ENCODE assay signal across 1 cellular context in the genomic region with DNA sequence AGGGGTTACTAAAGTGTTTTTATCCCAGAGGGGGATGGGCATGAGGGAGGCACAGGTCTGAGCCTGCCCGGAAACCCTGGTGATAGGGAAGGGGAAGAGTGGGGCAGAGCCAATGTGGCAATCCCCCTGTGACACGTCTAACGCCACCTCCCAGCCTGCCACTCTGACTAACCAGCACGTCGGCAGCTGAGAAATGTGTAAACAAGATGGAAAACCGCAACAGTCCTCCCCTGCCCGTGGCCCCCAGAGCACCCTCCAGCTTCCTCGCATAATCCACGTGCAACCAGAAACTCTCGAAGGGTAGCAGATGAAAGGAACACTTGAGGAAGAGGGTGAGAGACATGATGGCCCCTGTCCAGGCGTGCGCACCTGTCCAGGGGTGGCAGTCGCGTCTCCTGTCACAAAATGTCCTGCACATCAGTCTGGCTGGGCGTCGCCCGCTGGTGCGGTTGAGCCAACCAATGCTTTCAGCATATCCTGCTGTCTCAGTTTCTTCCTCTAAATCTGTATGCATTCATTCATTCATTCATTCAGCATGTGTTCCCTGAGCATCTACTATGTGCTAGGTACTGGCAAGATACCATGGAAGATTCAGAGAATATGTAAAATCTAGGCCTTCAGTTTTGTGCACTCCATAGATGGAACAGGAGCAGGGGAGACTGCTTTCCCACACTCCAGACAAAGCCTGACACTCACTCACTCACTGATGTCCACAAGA.
TF ChIP-seq lines count a peak whose summit lies in the region.

No MANE protein-coding gene starts in this region.

TF ChIP-seq in HepG2, 621 proteins besides CTCF, POLR2A, EP300 and RAD21 (continued from another document and continues in another):
- TF ChIP-seq, protein P1, sequence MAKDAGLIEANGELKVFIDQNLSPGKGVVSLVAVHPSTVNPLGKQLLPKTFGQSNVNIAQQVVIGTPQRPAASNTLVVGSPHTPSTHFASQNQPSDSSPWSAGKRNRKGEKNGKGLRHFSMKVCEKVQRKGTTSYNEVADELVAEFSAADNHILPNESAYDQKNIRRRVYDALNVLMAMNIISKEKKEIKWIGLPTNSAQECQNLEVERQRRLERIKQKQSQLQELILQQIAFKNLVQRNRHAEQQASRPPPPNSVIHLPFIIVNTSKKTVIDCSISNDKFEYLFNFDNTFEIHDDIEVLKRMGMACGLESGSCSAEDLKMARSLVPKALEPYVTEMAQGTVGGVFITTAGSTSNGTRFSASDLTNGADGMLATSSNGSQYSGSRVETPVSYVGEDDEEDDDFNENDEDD (CRISPR knock-in tag; IDR thresholded peaks at IDR 0.05; ENCODE audit: borderline replicate concordance) = no peak
- TF ChIP-seq PAXIP1 (CRISPR knock-in tag; conservative IDR thresholded peaks at IDR 0.05) (no peak), KDM3A (CRISPR knock-in tag; IDR thresholded peaks at IDR 0.05; ENCODE audit: low read depth) (no peak), RFXANK (CRISPR knock-in tag; IDR thresholded peaks at IDR 0.05) (no peak), REPIN1 (CRISPR knock-in tag; IDR thresholded peaks at IDR 0.05; ENCODE audit: borderline replicate concordance, low read depth) (no peak), KLF9 (CRISPR knock-in tag; IDR thresholded peaks at IDR 0.05; ENCODE audit: low read depth) (no peak), ELF1 (CRISPR knock-in tag; IDR thresholded peaks at IDR 0.05) (no peak), SIX4 (CRISPR knock-in tag; IDR thresholded peaks at IDR 0.05) (no peak), ZNF264 (CRISPR knock-in tag; IDR thresholded peaks at IDR 0.05) (no peak), EEA1 (CRISPR knock-in tag; IDR thresholded peaks at IDR 0.05; ENCODE audit: borderline replicate concordance) (no peak), SNAPC2 (CRISPR knock-in tag; IDR thresholded peaks at IDR 0.05) (no peak), ZBTB49 (CRISPR knock-in tag; IDR thresholded peaks at IDR 0.05; ENCODE audit: borderline replicate concordance) (no peak), ZNF468 (CRISPR knock-in tag; IDR thresholded peaks at IDR 0.05) (no peak), PAWR (CRISPR knock-in tag; IDR thresholded peaks at IDR 0.05; ENCODE audit: borderline replicate concordance) (no peak), SATB2 (CRISPR knock-in tag; IDR thresholded peaks at IDR 0.05) (no peak), POLR2G (IDR thresholded peaks at IDR 0.05; ENCODE audit: low read depth, low read length) (no peak), SOX5 (CRISPR knock-in tag; IDR thresholded peaks at IDR 0.05; ENCODE audit: borderline replicate concordance) (no peak), ZNF615 (CRISPR knock-in tag; IDR thresholded peaks at IDR 0.05; ENCODE audit: borderline replicate concordance) (no peak), KAT7 (CRISPR knock-in tag; IDR thresholded peaks at IDR 0.05; ENCODE audit: borderline replicate concordance) (no peak), TCF7 (IDR thresholded peaks at IDR 0.05; ENCODE audit: low read depth) (no peak), KLF15 (CRISPR knock-in tag; IDR thresholded peaks at IDR 0.05; ENCODE audit: borderline replicate concordance) (no peak), KLF6 (CRISPR knock-in tag; IDR thresholded peaks at IDR 0.05) (no peak), ZNF570 (CRISPR knock-in tag; IDR thresholded peaks at IDR 0.05; ENCODE audit: borderline replicate concordance) (no peak), ZFX (CRISPR knock-in tag; IDR thresholded peaks at IDR 0.05; ENCODE audit: low read depth) (no peak), TFAP4 (IDR thresholded peaks at IDR 0.05; ENCODE audit: borderline replicate concordance, low read depth) (peak; percentile 69; the same call in 1 of the 2 replicates), ZNF343 (CRISPR knock-in tag; IDR thresholded peaks at IDR 0.05) (no peak), BORCS8-MEF2B (CRISPR knock-in tag; IDR thresholded peaks at IDR 0.05) (no peak), ZNF83 (CRISPR knock-in tag; IDR thresholded peaks at IDR 0.05; ENCODE audit: borderline replicate concordance) (no peak), TEAD3 (CRISPR knock-in tag; optimal IDR thresholded peaks at IDR 0.05; ENCODE audit: borderline replicate concordance) (peak; percentile 22), ZNF770 (CRISPR knock-in tag; IDR thresholded peaks at IDR 0.05) (no peak)
- TF ChIP-seq, protein P2, sequence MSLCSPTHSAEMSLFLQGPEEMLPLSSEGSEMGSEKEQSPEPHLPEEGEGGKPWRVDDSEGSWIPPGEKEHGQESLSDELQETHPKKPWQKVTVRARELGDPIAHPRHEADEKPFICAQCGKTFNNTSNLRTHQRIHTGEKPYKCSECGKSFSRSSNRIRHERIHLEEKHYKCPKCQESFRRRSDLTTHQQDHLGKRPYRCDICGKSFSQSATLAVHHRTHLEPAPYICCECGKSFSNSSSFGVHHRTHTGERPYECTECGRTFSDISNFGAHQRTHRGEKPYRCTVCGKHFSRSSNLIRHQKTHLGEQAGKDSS (CRISPR knock-in tag; IDR thresholded peaks at IDR 0.05; ENCODE audit: borderline replicate concordance, low read depth) = no peak
- TF ChIP-seq, protein P3, sequence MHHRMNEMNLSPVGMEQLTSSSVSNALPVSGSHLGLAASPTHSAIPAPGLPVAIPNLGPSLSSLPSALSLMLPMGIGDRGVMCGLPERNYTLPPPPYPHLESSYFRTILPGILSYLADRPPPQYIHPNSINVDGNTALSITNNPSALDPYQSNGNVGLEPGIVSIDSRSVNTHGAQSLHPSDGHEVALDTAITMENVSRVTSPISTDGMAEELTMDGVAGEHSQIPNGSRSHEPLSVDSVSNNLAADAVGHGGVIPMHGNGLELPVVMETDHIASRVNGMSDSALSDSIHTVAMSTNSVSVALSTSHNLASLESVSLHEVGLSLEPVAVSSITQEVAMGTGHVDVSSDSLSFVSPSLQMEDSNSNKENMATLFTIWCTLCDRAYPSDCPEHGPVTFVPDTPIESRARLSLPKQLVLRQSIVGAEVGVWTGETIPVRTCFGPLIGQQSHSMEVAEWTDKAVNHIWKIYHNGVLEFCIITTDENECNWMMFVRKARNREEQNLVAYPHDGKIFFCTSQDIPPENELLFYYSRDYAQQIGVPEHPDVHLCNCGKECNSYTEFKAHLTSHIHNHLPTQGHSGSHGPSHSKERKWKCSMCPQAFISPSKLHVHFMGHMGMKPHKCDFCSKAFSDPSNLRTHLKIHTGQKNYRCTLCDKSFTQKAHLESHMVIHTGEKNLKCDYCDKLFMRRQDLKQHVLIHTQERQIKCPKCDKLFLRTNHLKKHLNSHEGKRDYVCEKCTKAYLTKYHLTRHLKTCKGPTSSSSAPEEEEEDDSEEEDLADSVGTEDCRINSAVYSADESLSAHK (CRISPR knock-in tag; IDR thresholded peaks at IDR 0.05; ENCODE audit: borderline replicate concordance) = no peak
- TF ChIP-seq, protein P4, sequence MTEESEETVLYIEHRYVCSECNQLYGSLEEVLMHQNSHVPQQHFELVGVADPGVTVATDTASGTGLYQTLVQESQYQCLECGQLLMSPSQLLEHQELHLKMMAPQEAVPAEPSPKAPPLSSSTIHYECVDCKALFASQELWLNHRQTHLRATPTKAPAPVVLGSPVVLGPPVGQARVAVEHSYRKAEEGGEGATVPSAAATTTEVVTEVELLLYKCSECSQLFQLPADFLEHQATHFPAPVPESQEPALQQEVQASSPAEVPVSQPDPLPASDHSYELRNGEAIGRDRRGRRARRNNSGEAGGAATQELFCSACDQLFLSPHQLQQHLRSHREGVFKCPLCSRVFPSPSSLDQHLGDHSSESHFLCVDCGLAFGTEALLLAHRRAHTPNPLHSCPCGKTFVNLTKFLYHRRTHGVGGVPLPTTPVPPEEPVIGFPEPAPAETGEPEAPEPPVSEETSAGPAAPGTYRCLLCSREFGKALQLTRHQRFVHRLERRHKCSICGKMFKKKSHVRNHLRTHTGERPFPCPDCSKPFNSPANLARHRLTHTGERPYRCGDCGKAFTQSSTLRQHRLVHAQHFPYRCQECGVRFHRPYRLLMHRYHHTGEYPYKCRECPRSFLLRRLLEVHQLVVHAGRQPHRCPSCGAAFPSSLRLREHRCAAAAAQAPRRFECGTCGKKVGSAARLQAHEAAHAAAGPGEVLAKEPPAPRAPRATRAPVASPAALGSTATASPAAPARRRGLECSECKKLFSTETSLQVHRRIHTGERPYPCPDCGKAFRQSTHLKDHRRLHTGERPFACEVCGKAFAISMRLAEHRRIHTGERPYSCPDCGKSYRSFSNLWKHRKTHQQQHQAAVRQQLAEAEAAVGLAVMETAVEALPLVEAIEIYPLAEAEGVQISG (CRISPR knock-in tag; IDR thresholded peaks at IDR 0.05) = no peak
- TF ChIP-seq, protein P5, sequence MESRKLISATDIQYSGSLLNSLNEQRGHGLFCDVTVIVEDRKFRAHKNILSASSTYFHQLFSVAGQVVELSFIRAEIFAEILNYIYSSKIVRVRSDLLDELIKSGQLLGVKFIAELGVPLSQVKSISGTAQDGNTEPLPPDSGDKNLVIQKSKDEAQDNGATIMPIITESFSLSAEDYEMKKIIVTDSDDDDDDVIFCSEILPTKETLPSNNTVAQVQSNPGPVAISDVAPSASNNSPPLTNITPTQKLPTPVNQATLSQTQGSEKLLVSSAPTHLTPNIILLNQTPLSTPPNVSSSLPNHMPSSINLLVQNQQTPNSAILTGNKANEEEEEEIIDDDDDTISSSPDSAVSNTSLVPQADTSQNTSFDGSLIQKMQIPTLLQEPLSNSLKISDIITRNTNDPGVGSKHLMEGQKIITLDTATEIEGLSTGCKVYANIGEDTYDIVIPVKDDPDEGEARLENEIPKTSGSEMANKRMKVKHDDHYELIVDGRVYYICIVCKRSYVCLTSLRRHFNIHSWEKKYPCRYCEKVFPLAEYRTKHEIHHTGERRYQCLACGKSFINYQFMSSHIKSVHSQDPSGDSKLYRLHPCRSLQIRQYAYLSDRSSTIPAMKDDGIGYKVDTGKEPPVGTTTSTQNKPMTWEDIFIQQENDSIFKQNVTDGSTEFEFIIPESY (CRISPR knock-in tag; IDR thresholded peaks at IDR 0.05) = peak; percentile 23; the same call in 1 of the 2 replicates
